ENCODE assay signal across 9 cellular contexts in genomic region chr16:56944954-56945839, GRCh38. TPM values are rescaled to one million over a fixed set of nuclear protein-coding genes. Genes with fewer than 3 reads are reported as not detected.
DNase-seq lines count a peak whose midpoint lies in the region; ATAC-seq and TF ChIP-seq lines count a peak whose summit lies in the region.
"Had no signal": no experiment of that assay in that cellular context is flagged by ENCODE, and none has a peak within 500 bp of the region (broad histone marks: within the 10 kb centered on the region; RNA-seq: fewer than 3 reads in every experiment).

No MANE protein-coding gene starts in this region.

- H3K4me1 Mint-ChIP-seq in activated CD4-positive, alpha-beta T cell treated with anti-CD3 and anti-CD28 coated beads for 36 hours: peaks cover 63% of the 10 kb centered on the region
- H3K4me1 Mint-ChIP-seq in stimulated activated effector memory CD8-positive, alpha-beta T cell treated with anti-CD3 and anti-CD28 coated beads, Interleukin-12 subunit alpha, Interleukin-12 subunit beta, amount 100 ng/mL, for 72 hours: peaks cover 46% of the 10 kb centered on the region

- H3K4me1 ChIP-seq in ascending aorta: peaks cover 4 to 8% of the 10 kb centered on the region in 2 donors

- H3K27me3 ChIP-seq in ascending aorta: no peaks in the 10 kb centered on the region

- peak; percentile 79 for ATAC-seq in activated CD4-positive, alpha-beta T cell treated with anti-CD3 and anti-CD28 coated beads for 36 hours
- ATAC-seq in HG03460 (IDR thresholded peaks at IDR 0.05; ENCODE audit: unreplicated experiment) (peak; percentile 30), HG02623 (IDR thresholded peaks at IDR 0.05; ENCODE audit: unreplicated experiment) (no peak)
- ATAC-seq in stimulated activated effector memory CD8-positive, alpha-beta T cell treated with anti-CD3 and anti-CD28 coated beads, Interleukin-12 subunit alpha, Interleukin-12 subunit beta, amount 100 ng/mL, for 72 hours: peak; percentile 92

- H3K27ac ChIP-seq in ascending aorta: peak overlapping the region; percentile 20 to 55

- peaks cover 56% of the 10 kb centered on the region for H3K36me3 Mint-ChIP-seq in activated CD4-positive, alpha-beta T cell treated with anti-CD3 and anti-CD28 coated beads for 36 hours (ENCODE audit: low read depth)
- H3K36me3 Mint-ChIP-seq in stimulated activated effector memory CD8-positive, alpha-beta T cell treated with anti-CD3 and anti-CD28 coated beads, Interleukin-12 subunit alpha, Interleukin-12 subunit beta, amount 100 ng/mL, for 72 hours: peaks cover 81% of the 10 kb centered on the region

- no peak overlapping the region for H3K4me3 ChIP-seq in ascending aorta

- intact Hi-C loops in activated CD4-positive, alpha-beta T cell treated with anti-CD3 and anti-CD28 coated beads for 36 hours (cut with DNase I, micrococcal nuclease): loop anchor here (1.0 to 5.0 kb wide), 6 partner anchors 12 to 213 kb away; partner anchors contain the start of genes HERPUD1 (in 1 of the 2), NLRC5 (in 1 of the 2) and NUP93 (in 1 of the 2)
- intact Hi-C loops in ascending aorta (cut with DNase I): no loop called here

- no peak for TF ChIP-seq CTCF in ascending aorta (IDR thresholded peaks at IDR 0.05)

- no peaks in the 10 kb centered on the region for H3K9me3 Mint-ChIP-seq in activated CD4-positive, alpha-beta T cell treated with anti-CD3 and anti-CD28 coated beads for 36 hours (ENCODE audit: low read depth)
- no peaks in the 10 kb centered on the region for H3K9me3 Mint-ChIP-seq in stimulated activated effector memory CD8-positive, alpha-beta T cell treated with anti-CD3 and anti-CD28 coated beads, Interleukin-12 subunit alpha, Interleukin-12 subunit beta, amount 100 ng/mL, for 72 hours

- H3K27ac Mint-ChIP-seq in activated CD4-positive, alpha-beta T cell treated with anti-CD3 and anti-CD28 coated beads for 36 hours: peak overlapping the region; percentile 91
- H3K27ac Mint-ChIP-seq in stimulated activated effector memory CD8-positive, alpha-beta T cell treated with anti-CD3 and anti-CD28 coated beads, Interleukin-12 subunit alpha, Interleukin-12 subunit beta, amount 100 ng/mL, for 72 hours: peak overlapping the region; percentile 85

- CTCF ChIA-PET in activated CD4-positive, alpha-beta T cell treated with anti-CD3 and anti-CD28 coated beads for 36 hours (lab: Charles Lee): interaction anchor here (0.7 to 3.3 kb wide), 12 partner anchors 11 to 162 kb away, joined by 3 to 22 read pairs (median 4); partner anchors contain the start of gene HERPUD1

- no peaks in the 10 kb centered on the region for H3K27me3 Mint-ChIP-seq in activated CD4-positive, alpha-beta T cell treated with anti-CD3 and anti-CD28 coated beads for 36 hours

- peak overlapping the region; percentile 51 for H3K4me3 Mint-ChIP-seq in activated CD4-positive, alpha-beta T cell treated with anti-CD3 and anti-CD28 coated beads for 36 hours
- H3K4me3 Mint-ChIP-seq in stimulated activated effector memory CD8-positive, alpha-beta T cell treated with anti-CD3 and anti-CD28 coated beads, Interleukin-12 subunit alpha, Interleukin-12 subunit beta, amount 100 ng/mL, for 72 hours: peak overlapping the region; percentile 48

- no peaks in the 10 kb centered on the region for H3K9me3 ChIP-seq in ascending aorta

- peaks cover 49 to 57% of the 10 kb centered on the region in 2 donors for H3K36me3 ChIP-seq in ascending aorta

- POLR2A ChIA-PET in activated CD4-positive, alpha-beta T cell treated with anti-CD3 and anti-CD28 coated beads for 36 hours (lab: Charles Lee): interaction anchor here (0.8 to 3.2 kb wide), 9 partner anchors 9 to 241 kb away, joined by 3 to 27 read pairs (median 9); partner anchors contain the start of genes NLRC5, PSME3IP1 and RSPRY1

- DNase-seq in activated CD4-positive, alpha-beta T cell treated with anti-CD3 and anti-CD28 coated beads for 36 hours: peak; percentile 61
- DNase-seq in activated CD4-positive, alpha-beta T cell treated with anti-CD3 and anti-CD28 coated beads for 4 hours: no peak
- no peak for DNase-seq in ascending aorta (ENCODE audit: low spot score in 2 of 2)
- peak; percentile 30 to 75 for DNase-seq in stimulated activated effector memory CD8-positive, alpha-beta T cell treated with anti-CD3 and anti-CD28 coated beads, Interleukin-12 subunit alpha, Interleukin-12 subunit beta, amount 100 ng/mL, for 72 hours (ENCODE audit: low spot score in 2 of 2)
- no peak for DNase-seq in islet precursor cell
- no peak for DNase-seq in NCI-H1092 treated with DMSO at 0.1 percent for 48 hours (lab: John Stamatoyannopoulos, UW)

RNA-seq across cellular contexts. Expression of gene HERPUD1, which starts 13.3 kb away (rescaled TPM):
- total RNA-seq in activated CD4-positive, alpha-beta T cell treated with anti-CD3 and anti-CD28 coated beads for 36 hours: 100 to 1,000 TPM; 136 to 195 TPM
- total RNA-seq in ascending aorta: 108 TPM

RNA-seq across cellular contexts. Expression of gene CETP, which starts 16.6 kb away (rescaled TPM):
- under 1 TPM in 1 of 2 experiments, not detected in 1; 0.14 TPM for total RNA-seq in activated CD4-positive, alpha-beta T cell treated with anti-CD3 and anti-CD28 coated beads for 36 hours
- total RNA-seq in ascending aorta: not detected
- total RNA-seq: epithelial cell of proximal tubule had no signal

RNA-seq across cellular contexts. Expression of gene NLRC5, which starts 44.2 kb away (rescaled TPM):
- total RNA-seq in activated CD4-positive, alpha-beta T cell treated with anti-CD3 and anti-CD28 coated beads for 36 hours: 100 to 1,000 TPM; 143 to 175 TPM
- 46.7 TPM for total RNA-seq in ascending aorta

Comparison
In these comparisons a context has a peak if more than half of its experiments do, and no peak if none do; other contexts are left out.
1. DNase-seq: peak in activated CD4-positive, alpha-beta T cell treated with anti-CD3 and anti-CD28 coated beads for 36 hours (single experiment) and stimulated activated effector memory CD8-positive, alpha-beta T cell treated with anti-CD3 and anti-CD28 coated beads, Interleukin-12 subunit alpha, Interleukin-12 subunit beta, amount 100 ng/mL, for 72 hours (2 of 2); none in activated CD4-positive, alpha-beta T cell treated with anti-CD3 and anti-CD28 coated beads for 4 hours (0 of 2), ascending aorta (0 of 2), islet precursor cell (single experiment) and NCI-H1092 treated with DMSO at 0.1 percent for 48 hours (single experiment).